ENCODE assay signal across 2 cellular contexts in the genomic region with DNA sequence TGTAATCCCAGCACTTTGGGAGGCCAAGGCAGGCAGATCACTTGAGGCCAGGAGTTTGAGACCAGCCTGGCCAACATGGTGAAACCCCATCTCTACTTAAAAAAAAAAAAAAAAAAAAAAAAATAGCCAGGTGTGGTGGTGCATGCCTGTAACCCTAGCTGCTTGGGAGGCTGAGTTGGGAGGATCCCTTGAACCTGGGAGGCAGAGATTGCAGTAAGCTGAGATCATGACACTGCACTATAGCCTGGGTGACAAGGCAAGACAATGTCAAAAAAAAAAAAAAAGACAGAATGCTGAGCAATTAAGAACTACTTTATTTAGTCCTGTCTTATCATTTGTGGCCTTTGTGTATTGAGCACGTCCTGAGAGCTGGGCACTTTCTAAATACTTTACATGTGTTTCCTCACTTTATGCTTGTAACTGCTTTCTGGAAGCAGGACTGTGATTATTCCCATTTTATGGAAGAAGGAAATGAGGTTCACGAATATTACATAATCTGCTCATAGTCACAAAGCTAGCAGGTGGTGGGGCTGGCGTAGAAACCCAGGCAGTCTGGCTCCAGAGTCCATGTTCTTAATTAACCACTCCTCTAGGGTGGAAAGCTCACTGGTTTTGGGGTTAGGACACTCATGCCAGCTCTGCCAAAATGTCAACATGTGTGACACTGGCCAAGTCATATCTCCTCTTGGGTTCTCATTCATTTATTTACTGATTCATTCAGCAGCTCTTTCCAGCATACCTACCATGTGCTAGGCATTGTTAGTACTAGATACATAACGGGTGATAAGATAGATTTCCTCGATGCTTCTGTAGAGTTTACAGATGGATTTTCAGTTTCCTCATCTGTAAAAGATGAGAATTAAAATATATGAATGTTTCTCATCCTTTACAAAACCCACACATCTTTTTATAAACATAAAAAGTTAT.
TF ChIP-seq lines count a peak whose summit lies in the region.

No MANE protein-coding gene starts in this region.

TF ChIP-seq in IMR-90, 13 proteins besides CTCF, POLR2A, EP300 and RAD21:
- TF ChIP-seq FOS (IDR thresholded peaks at IDR 0.05; ENCODE audit: low read depth, low read length) (no peak), CHD1 (IDR thresholded peaks at IDR 0.05; ENCODE audit: low read depth, low read length) (no peak), MAFK (IDR thresholded peaks at IDR 0.05; ENCODE audit: low read depth, low read length) (no peak), RCOR1 (IDR thresholded peaks at IDR 0.05; ENCODE audit: insufficient replicate concordance, low read length) (no peak), RFX5 (IDR thresholded peaks at IDR 0.05; ENCODE audit: low read depth, low read length) (no peak), NFE2L2 (IDR thresholded peaks at IDR 0.05; ENCODE audit: low read depth, low read length) (no peak), USF2 (IDR thresholded peaks at IDR 0.05; ENCODE audit: low read depth, low read length) (no peak), SMC3 (IDR thresholded peaks at IDR 0.05; ENCODE audit: low read depth, low read length) (no peak)
- TF ChIP-seq, protein P1, sequence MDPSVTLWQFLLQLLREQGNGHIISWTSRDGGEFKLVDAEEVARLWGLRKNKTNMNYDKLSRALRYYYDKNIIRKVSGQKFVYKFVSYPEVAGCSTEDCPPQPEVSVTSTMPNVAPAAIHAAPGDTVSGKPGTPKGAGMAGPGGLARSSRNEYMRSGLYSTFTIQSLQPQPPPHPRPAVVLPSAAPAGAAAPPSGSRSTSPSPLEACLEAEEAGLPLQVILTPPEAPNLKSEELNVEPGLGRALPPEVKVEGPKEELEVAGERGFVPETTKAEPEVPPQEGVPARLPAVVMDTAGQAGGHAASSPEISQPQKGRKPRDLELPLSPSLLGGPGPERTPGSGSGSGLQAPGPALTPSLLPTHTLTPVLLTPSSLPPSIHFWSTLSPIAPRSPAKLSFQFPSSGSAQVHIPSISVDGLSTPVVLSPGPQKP (IDR thresholded peaks at IDR 0.05; ENCODE audit: borderline replicate concordance, low read depth, low read length) = no peak

TF ChIP-seq in K562, 482 proteins besides CTCF, POLR2A, EP300 and RAD21:
- TF ChIP-seq ZBTB2 (IDR thresholded peaks at IDR 0.05) (no peak), ZNF830 (CRISPR knock-in tag; IDR thresholded peaks at IDR 0.05) (no peak), DDX20 (tag; IDR thresholded peaks at IDR 0.05; ENCODE audit: low read depth) (no peak), TAF7 (tag; IDR thresholded peaks at IDR 0.05) (no peak), NELFE (IDR thresholded peaks at IDR 0.05; ENCODE audit: insufficient read depth, insufficient read length) (no peak), BACH1 (tag; IDR thresholded peaks at IDR 0.05) (0 out of 2 replicates have a peak, but pooled peaks have one; percentile 21), ZNF766 (CRISPR knock-in tag; conservative IDR thresholded peaks at IDR 0.05) (no peak), KLF13 (tag; IDR thresholded peaks at IDR 0.05; ENCODE audit: borderline replicate concordance, low read depth) (no peak), NUFIP1 (IDR thresholded peaks at IDR 0.05; ENCODE audit: partially characterized antibody) (no peak), ZNF384 (IDR thresholded peaks at IDR 0.05; ENCODE audit: low read depth, low read length) (peak; percentile 73; the same call in 1 of the 2 replicates), CHD2 (IDR thresholded peaks at IDR 0.05; ENCODE audit: low read depth, low read length) (no peak), C11orf30 (IDR thresholded peaks at IDR 0.05; ENCODE audit: low read depth) (peak; percentile 33; the same call in 1 of the 2 replicates), KLF1 (tag; IDR thresholded peaks at IDR 0.05) (no peak), HMG20A (CRISPR knock-in tag; conservative IDR thresholded peaks at IDR 0.05) (no peak), RFX7 (CRISPR knock-in tag; IDR thresholded peaks at IDR 0.05) (no peak), NFE2 (IDR thresholded peaks at IDR 0.05; ENCODE audit: low read depth) (peak; percentile 59), ZNF75A (CRISPR knock-in tag; IDR thresholded peaks at IDR 0.05) (0 out of 2 replicates have a peak, but pooled peaks have one; percentile 29), ELF4 (CRISPR knock-in tag; IDR thresholded peaks at IDR 0.05) (no peak), PATZ1 (CRISPR knock-in tag; IDR thresholded peaks at IDR 0.05; ENCODE audit: borderline replicate concordance) (no peak), BDP1 (IDR thresholded peaks at IDR 0.05; ENCODE audit: insufficient read depth, insufficient read length) (no peak), PHB (CRISPR knock-in tag; IDR thresholded peaks at IDR 0.05) (no peak), ID3 (CRISPR knock-in tag; IDR thresholded peaks at IDR 0.05) (no peak), ID3 (tag; IDR thresholded peaks at IDR 0.05) (0 out of 2 replicates have a peak, but pooled peaks have one; percentile 30), TSHZ1 (CRISPR knock-in tag; IDR thresholded peaks at IDR 0.05) (no peak), CCAR2 (IDR thresholded peaks at IDR 0.05; ENCODE audit: low read depth, low read length) (no peak), TCF7 (IDR thresholded peaks at IDR 0.05; ENCODE audit: borderline replicate concordance) (no peak), DMBX1 (CRISPR knock-in tag; IDR thresholded peaks at IDR 0.05; ENCODE audit: borderline replicate concordance) (no peak), ZNF316 (IDR thresholded peaks at IDR 0.05) (peak; percentile 72), TRIM24 (IDR thresholded peaks at IDR 0.05) (peak in 1 of 2 experiments; percentile 50; a peak in 1 of 4 replicates), STAT5B (CRISPR knock-in tag; IDR thresholded peaks at IDR 0.05) (no peak), MEF2D (tag; conservative IDR thresholded peaks at IDR 0.05; ENCODE audit: low read depth) (no peak), MAFG (tag; conservative IDR thresholded peaks at IDR 0.05) (peak; percentile 52)
- TF ChIP-seq, protein P2, sequence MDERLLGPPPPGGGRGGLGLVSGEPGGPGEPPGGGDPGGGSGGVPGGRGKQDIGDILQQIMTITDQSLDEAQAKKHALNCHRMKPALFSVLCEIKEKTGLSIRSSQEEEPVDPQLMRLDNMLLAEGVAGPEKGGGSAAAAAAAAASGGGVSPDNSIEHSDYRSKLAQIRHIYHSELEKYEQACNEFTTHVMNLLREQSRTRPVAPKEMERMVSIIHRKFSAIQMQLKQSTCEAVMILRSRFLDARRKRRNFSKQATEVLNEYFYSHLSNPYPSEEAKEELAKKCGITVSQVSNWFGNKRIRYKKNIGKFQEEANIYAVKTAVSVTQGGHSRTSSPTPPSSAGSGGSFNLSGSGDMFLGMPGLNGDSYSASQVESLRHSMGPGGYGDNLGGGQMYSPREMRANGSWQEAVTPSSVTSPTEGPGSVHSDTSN (CRISPR knock-in tag; IDR thresholded peaks at IDR 0.05; ENCODE audit: low read depth) = no peak
- TF ChIP-seq, protein P2 (tag; conservative IDR thresholded peaks at IDR 0.05; ENCODE audit: low read depth) = no peak
- TF ChIP-seq, protein P3, sequence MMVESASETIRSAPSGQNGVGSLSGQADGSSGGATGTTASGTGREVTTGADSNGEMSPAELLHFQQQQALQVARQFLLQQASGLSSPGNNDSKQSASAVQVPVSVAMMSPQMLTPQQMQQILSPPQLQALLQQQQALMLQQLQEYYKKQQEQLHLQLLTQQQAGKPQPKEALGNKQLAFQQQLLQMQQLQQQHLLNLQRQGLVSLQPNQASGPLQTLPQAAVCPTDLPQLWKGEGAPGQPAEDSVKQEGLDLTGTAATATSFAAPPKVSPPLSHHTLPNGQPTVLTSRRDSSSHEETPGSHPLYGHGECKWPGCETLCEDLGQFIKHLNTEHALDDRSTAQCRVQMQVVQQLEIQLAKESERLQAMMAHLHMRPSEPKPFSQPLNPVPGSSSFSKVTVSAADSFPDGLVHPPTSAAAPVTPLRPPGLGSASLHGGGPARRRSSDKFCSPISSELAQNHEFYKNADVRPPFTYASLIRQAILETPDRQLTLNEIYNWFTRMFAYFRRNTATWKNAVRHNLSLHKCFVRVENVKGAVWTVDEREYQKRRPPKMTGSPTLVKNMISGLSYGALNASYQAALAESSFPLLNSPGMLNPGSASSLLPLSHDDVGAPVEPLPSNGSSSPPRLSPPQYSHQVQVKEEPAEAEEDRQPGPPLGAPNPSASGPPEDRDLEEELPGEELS (CRISPR knock-in tag; IDR thresholded peaks at IDR 0.05; ENCODE audit: borderline replicate concordance) = no peak
